Comparison of ENCODE assay signal across 10 cellular contexts in genomic region chrX:140503714-140504351, GRCh38. TPM values are rescaled to one million over a fixed set of nuclear protein-coding genes. Genes with fewer than 3 reads are reported as not detected.
DNase-seq lines count a peak whose midpoint lies in the region; ATAC-seq and TF ChIP-seq lines count a peak whose summit lies in the region.
"Had no signal": no experiment of that assay in that cellular context is flagged by ENCODE, and none has a peak within 500 bp of the region (broad histone marks: within the 10 kb centered on the region; RNA-seq: fewer than 3 reads in every experiment).

No MANE protein-coding gene starts in this region.

- no peaks in the 10 kb centered on the region for H3K4me1 Mint-ChIP-seq in Calu3 (ENCODE audit: low read depth, unreplicated experiment)

- H3K27me3 Mint-ChIP-seq in Calu3 (ENCODE audit: unreplicated experiment), result no peaks in the 10 kb centered on the region

- CTCF ChIA-PET in SK-N-SH (lab: Yijun Ruan, JAX) (no interaction called here), Calu3 (lab: Charles Lee) (no interaction called here)

- peak; percentile 20 to 70 for ATAC-seq in left cardiac atrium

- no peak overlapping the region for H2AFZ ChIP-seq in SK-N-SH (ENCODE audit: low read depth)

- TF ChIP-seq CTCF in SK-N-SH (IDR thresholded peaks at IDR 0.05), result no peak
- no peak for TF ChIP-seq CTCF in retinal pigment epithelial cell (conservative IDR thresholded peaks at IDR 0.05; ENCODE audit: low read depth, low read length)
- TF ChIP-seq CTCF in Calu3 (IDR thresholded peaks at IDR 0.05; ENCODE audit: unreplicated experiment), result no peak

- POLR2A ChIA-PET in SK-N-SH (lab: Yijun Ruan, JAX), result no interaction called here

- TF ChIP-seq EP300 in SK-N-SH (IDR thresholded peaks at IDR 0.05; ENCODE audit: borderline replicate concordance in 1 of 2, low read depth in 1 of 2, low read length in 1 of 2), result no peak

- no peaks in the 10 kb centered on the region for H3K36me3 Mint-ChIP-seq in Calu3 (ENCODE audit: insufficient read depth, unreplicated experiment)

- H3K9me2 ChIP-seq in SK-N-SH, result no peaks in the 10 kb centered on the region

- 50% methylated on average over 4 of the region's 92 CpGs for WGBS in SK-N-SH (ENCODE audit: low lambda C conversion rate)

- H3K4me3 Mint-ChIP-seq in Calu3 (ENCODE audit: low read depth, unreplicated experiment), result no peak overlapping the region

- H3F3A ChIP-seq in SK-N-SH (replicated peaks; ENCODE audit: insufficient read depth), result no peaks in the 10 kb centered on the region

- peak; percentile 57 for DNase-seq in SK-N-SH
- DNase-seq in left cardiac atrium, result no peak
- no peak for DNase-seq in retinal pigment epithelial cell (ENCODE audit: low read depth)
- no peak for DNase-seq in Calu3
- DNase-seq in stimulated activated CD4-positive, alpha-beta T cell treated with anti-CD3 and anti-CD28 coated beads, Interleukin-2, amount 100 ng/mL, for 24 hours, result no peak
- no peak for DNase-seq in amniotic stem cell (lab: John Stamatoyannopoulos, UW)
- no peak for DNase-seq in NCI-H2196 (lab: John Stamatoyannopoulos, UW; ENCODE audit: unreplicated experiment)

- peaks cover 85% of the 10 kb centered on the region for H3K27me3 ChIP-seq in SK-N-SH (ENCODE audit: insufficient read depth)

- BruUV-seq in Calu3 (replicated peaks; lab: Mats Ljungman, UMichigan), result no TSS peak

- H3K9ac ChIP-seq in ES-I3 (ENCODE audit: low read depth, low read length) (peak overlapping the region; percentile 55), SK-N-SH (no peak overlapping the region)

- TF ChIP-seq RAD21 in SK-N-SH (IDR thresholded peaks at IDR 0.05; ENCODE audit: low read length), result no peak

- H3K27ac ChIP-seq in SK-N-SH (ENCODE audit: low read depth in 2 of 2, low read length in 1 of 2), result no peak overlapping the region

- H3K4me1 ChIP-seq in ES-I3 (ENCODE audit: insufficient read depth, low read length) (peaks cover 14% of the 10 kb centered on the region), SK-N-SH (ENCODE audit: control insufficient read depth in 1 of 2, insufficient read depth in 2 of 2, low read depth in 1 of 2, low read length in 1 of 2) (no peaks in the 10 kb centered on the region; a peak in 1 of 4 replicates)

- H3K9me3 Mint-ChIP-seq in Calu3 (ENCODE audit: low read depth, unreplicated experiment), result no peaks in the 10 kb centered on the region
- H3K9me3 Mint-ChIP-seq: activated T-helper 2 cell treated with anti-CD3 and anti-CD28 coated beads, Interferon-gamma antibody, Interleukin-2, Interleukin-4, amounts not matched to agents 10 μg/mL and 5 μg/mL and 100 μg/mL, durations not matched to agents 14 hours and 24 hours and 36 hours had no signal

- no peaks in the 10 kb centered on the region for H3K79me2 ChIP-seq in SK-N-SH (ENCODE audit: insufficient read depth)

- intact Hi-C loops in left cardiac atrium (cut with DNase I) (no loop called here), Calu3 (cut with micrococcal nuclease; ENCODE audit: unreplicated experiment) (no loop called here)

- no peaks in the 10 kb centered on the region for H4K20me1 ChIP-seq in SK-N-SH (ENCODE audit: insufficient read depth)

- H3K9me3 ChIP-seq in ES-I3 (ENCODE audit: control insufficient read depth, insufficient read depth, low read length) (no peaks in the 10 kb centered on the region), SK-N-SH (no peaks in the 10 kb centered on the region)

- no peak overlapping the region for H3K27ac Mint-ChIP-seq in Calu3 (ENCODE audit: unreplicated experiment)
- H3K27ac Mint-ChIP-seq: activated T-helper 2 cell treated with anti-CD3 and anti-CD28 coated beads, Interferon-gamma antibody, Interleukin-2, Interleukin-4, amounts not matched to agents 10 μg/mL and 5 μg/mL and 100 μg/mL, durations not matched to agents 14 hours and 24 hours and 36 hours had no signal

- H3K4me2 ChIP-seq in SK-N-SH, result no peak overlapping the region

- H3K36me3 ChIP-seq in ES-I3 (ENCODE audit: insufficient read depth, low read length) (no peaks in the 10 kb centered on the region), SK-N-SH (replicated peaks in 1 of 2; ENCODE audit: control insufficient read depth in 1 of 2, insufficient read depth in 2 of 2, low read length in 1 of 2) (no peaks in the 10 kb centered on the region)

- peak overlapping the region in 1 of 2 experiments; percentile 26; a peak in 2 of 4 replicates for H3K4me3 ChIP-seq in SK-N-SH (ENCODE audit: low read depth in 2 of 2, low read length in 1 of 2)
- H3K4me3 ChIP-seq in retinal pigment epithelial cell (ENCODE audit: low read length), result peak overlapping the region; percentile 6

TF ChIP-seq in SK-N-SH, 30 proteins besides CTCF, POLR2A, EP300 and RAD21:
- TF ChIP-seq ZBTB33 (IDR thresholded peaks at IDR 0.05; ENCODE audit: borderline replicate concordance, low read depth) (no peak), MXI1 (IDR thresholded peaks at IDR 0.05; ENCODE audit: low read depth, low read length) (no peak)

RNA-seq across cellular contexts. Expression of gene SOX3, which starts 1.0 kb away (rescaled TPM):
- not detected in 2 replicates for polyA plus RNA-seq in SK-N-SH (2012; rRNA removed)
- not detected in 2 replicates for polyA plus RNA-seq in SK-N-SH (2012; cell fraction: cytosol; rRNA removed)
- not detected in 2 replicates for polyA plus RNA-seq in SK-N-SH (2012; cell fraction: nucleus; rRNA removed)
- not detected for total RNA-seq in left cardiac atrium
- total RNA-seq in Calu3 (2022), result not detected in 2 replicates
- total RNA-seq: activated T-helper 2 cell treated with anti-CD3 and anti-CD28 coated beads, Interferon-gamma antibody, Interleukin-2, Interleukin-4, amounts not matched to agents 10 μg/mL and 5 μg/mL and 100 μg/mL, durations not matched to agents 14 hours and 24 hours and 36 hours; kidney epithelial cell had no signal
